ENCODE assay signal across 8 cellular contexts in the genomic region with DNA sequence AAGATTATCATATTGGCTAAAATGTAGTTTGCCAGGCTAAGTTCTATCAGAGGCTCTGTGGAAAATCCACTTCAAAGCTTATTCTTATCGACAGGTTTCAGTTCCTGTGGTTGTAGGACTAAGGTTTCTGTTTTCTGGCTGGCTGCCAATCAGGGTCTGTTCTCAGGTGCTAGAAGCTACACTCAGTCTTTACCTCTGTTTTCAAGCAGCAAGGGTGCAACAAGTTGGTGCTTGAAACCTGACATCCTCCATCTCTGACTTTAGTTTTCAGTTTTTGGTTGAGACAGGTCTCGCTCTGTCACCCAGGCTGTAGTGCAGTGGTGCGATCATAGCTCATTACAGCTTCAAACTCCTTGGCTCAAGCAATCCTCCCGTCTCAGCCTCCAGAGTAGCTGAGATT. TPM values are rescaled to one million over a fixed set of nuclear protein-coding genes. Genes with fewer than 3 reads are reported as not detected.
DNase-seq lines count a peak whose midpoint lies in the region; ATAC-seq lines count a peak whose summit lies in the region.

No MANE protein-coding gene starts in this region.

- peak overlapping the region; percentile 69 for H3K27ac Mint-ChIP-seq in activated CD8-positive, alpha-beta memory T cell treated with anti-CD3 and anti-CD28 coated beads, Interleukin-2, amount 10 ng/mL, durations not matched to agents 7 days and 5 days
- no peak overlapping the region for H3K27ac Mint-ChIP-seq in stimulated activated naive B cell treated with anti-CD40 and anti-IgM and Interleukin-4, amounts not matched to agents 10 μg/mL and 1 μg/mL and 100 μg/mL, for 72 hours

- H3K4me3 Mint-ChIP-seq in activated CD8-positive, alpha-beta memory T cell treated with anti-CD3 and anti-CD28 coated beads, Interleukin-2, amount 10 ng/mL, durations not matched to agents 7 days and 5 days, result no peak overlapping the region
- H3K4me3 Mint-ChIP-seq in stimulated activated naive B cell treated with anti-CD40 and anti-IgM and Interleukin-4, amounts not matched to agents 10 μg/mL and 1 μg/mL and 100 μg/mL, for 72 hours, result no peak overlapping the region

- H3K4me1 Mint-ChIP-seq in activated CD8-positive, alpha-beta memory T cell treated with anti-CD3 and anti-CD28 coated beads, Interleukin-2, amount 10 ng/mL, durations not matched to agents 7 days and 5 days, result peaks cover 37% of the 10 kb centered on the region
- H3K4me1 Mint-ChIP-seq in stimulated activated naive B cell treated with anti-CD40 and anti-IgM and Interleukin-4, amounts not matched to agents 10 μg/mL and 1 μg/mL and 100 μg/mL, for 72 hours, result peaks cover 5 to 21% of the 10 kb centered on the region in 2 donors

- no peaks in the 10 kb centered on the region for H3K27me3 Mint-ChIP-seq in activated CD8-positive, alpha-beta memory T cell treated with anti-CD3 and anti-CD28 coated beads, Interleukin-2, amount 10 ng/mL, durations not matched to agents 7 days and 5 days
- no peaks in the 10 kb centered on the region for H3K27me3 Mint-ChIP-seq in stimulated activated naive B cell treated with anti-CD40 and anti-IgM and Interleukin-4, amounts not matched to agents 10 μg/mL and 1 μg/mL and 100 μg/mL, for 72 hours

- DNase-seq in NCI-H82 (lab: John Stamatoyannopoulos, UW) (peak; percentile 9), NCI-H82 treated with DMSO at 0.1 percent for 48 hours (lab: John Stamatoyannopoulos, UW; ENCODE audit: unreplicated experiment) (no peak), AG08396 (ENCODE audit: low spot score) (no peak), pons (ENCODE audit: low spot score) (no peak), KBM-7 (no peak)
- peak; percentile 86 for DNase-seq in activated CD8-positive, alpha-beta memory T cell treated with anti-CD3 and anti-CD28 coated beads, Interleukin-2, amount 10 ng/mL, durations not matched to agents 7 days and 5 days
- peak; percentile 59 for DNase-seq in stimulated activated naive B cell treated with anti-CD40 and anti-IgM and Interleukin-4, amounts not matched to agents 10 μg/mL and 1 μg/mL and 100 μg/mL, for 72 hours

- peak; percentile 94 for ATAC-seq in HG03354 (IDR thresholded peaks at IDR 0.05; ENCODE audit: poor library complexity, severe bottlenecking, unreplicated experiment)
- ATAC-seq in activated CD8-positive, alpha-beta memory T cell treated with anti-CD3 and anti-CD28 coated beads, Interleukin-2, amount 10 ng/mL, durations not matched to agents 7 days and 5 days, result peak; percentile 94
- ATAC-seq in stimulated activated naive B cell treated with anti-CD40 and anti-IgM and Interleukin-4, amounts not matched to agents 10 μg/mL and 1 μg/mL and 100 μg/mL, for 72 hours (replicated peaks), result peak; percentile 99 to 100

- H3K9me3 Mint-ChIP-seq in activated CD8-positive, alpha-beta memory T cell treated with anti-CD3 and anti-CD28 coated beads, Interleukin-2, amount 10 ng/mL, durations not matched to agents 7 days and 5 days (ENCODE audit: low read depth), result no peaks in the 10 kb centered on the region
- no peaks in the 10 kb centered on the region for H3K9me3 Mint-ChIP-seq in stimulated activated naive B cell treated with anti-CD40 and anti-IgM and Interleukin-4, amounts not matched to agents 10 μg/mL and 1 μg/mL and 100 μg/mL, for 72 hours

- in situ Hi-C loops in KBM-7 (cut with MboI; ENCODE audit: low pct_unique_long_range_greater_than_20kb, low sequenced_read_pairs), result no loop called here

- CTCF ChIA-PET in activated CD8-positive, alpha-beta memory T cell treated with anti-CD3 and anti-CD28 coated beads, Interleukin-2, amount 10 ng/mL, durations not matched to agents 7 days and 5 days (lab: Charles Lee), result interaction anchor here (0.7 to 2.6 kb wide), 6 partner anchors 9 to 89 kb away, joined by 3 to 7 read pairs (median 5); no protein-coding TSS in a partner anchor

- peaks cover 64% of the 10 kb centered on the region for H3K36me3 Mint-ChIP-seq in activated CD8-positive, alpha-beta memory T cell treated with anti-CD3 and anti-CD28 coated beads, Interleukin-2, amount 10 ng/mL, durations not matched to agents 7 days and 5 days
- H3K36me3 Mint-ChIP-seq in stimulated activated naive B cell treated with anti-CD40 and anti-IgM and Interleukin-4, amounts not matched to agents 10 μg/mL and 1 μg/mL and 100 μg/mL, for 72 hours, result peaks cover 41 to 54% of the 10 kb centered on the region in 2 donors

RNA-seq across cellular contexts. Expression of a gene that starts 15.3 kb away (rescaled TPM):
- under 1 TPM in 1 of 2 experiments, not detected in 1; 0.41 TPM for total RNA-seq in activated CD8-positive, alpha-beta memory T cell treated with anti-CD3 and anti-CD28 coated beads, Interleukin-2, amount 10 ng/mL, durations not matched to agents 7 days and 5 days

RNA-seq across cellular contexts. Expression of a gene that starts 25.6 kb away (rescaled TPM):
- total RNA-seq in activated CD8-positive, alpha-beta memory T cell treated with anti-CD3 and anti-CD28 coated beads, Interleukin-2, amount 10 ng/mL, durations not matched to agents 7 days and 5 days, result 10 to 100 TPM; 23.3 to 41.1 TPM

Comparison
In these comparisons a context has a peak if more than half of its experiments do, and no peak if none do; other contexts are left out.
1. DNase-seq: peak in NCI-H82 (single experiment), activated CD8-positive, alpha-beta memory T cell treated with anti-CD3 and anti-CD28 coated beads, Interleukin-2, amount 10 ng/mL, durations not matched to agents 7 days and 5 days (single experiment) and stimulated activated naive B cell treated with anti-CD40 and anti-IgM and Interleukin-4, amounts not matched to agents 10 μg/mL and 1 μg/mL and 100 μg/mL, for 72 hours (single experiment); none in NCI-H82 treated with DMSO at 0.1 percent for 48 hours (single experiment), AG08396 (single experiment), pons (single experiment) and KBM-7 (single experiment).
2. Peak in every context shown above with its lines, with median percentiles within 50 percentile points of each other: ATAC-seq.